20 cellular contexts compared by ENCODE assay signal in the genomic region with DNA sequence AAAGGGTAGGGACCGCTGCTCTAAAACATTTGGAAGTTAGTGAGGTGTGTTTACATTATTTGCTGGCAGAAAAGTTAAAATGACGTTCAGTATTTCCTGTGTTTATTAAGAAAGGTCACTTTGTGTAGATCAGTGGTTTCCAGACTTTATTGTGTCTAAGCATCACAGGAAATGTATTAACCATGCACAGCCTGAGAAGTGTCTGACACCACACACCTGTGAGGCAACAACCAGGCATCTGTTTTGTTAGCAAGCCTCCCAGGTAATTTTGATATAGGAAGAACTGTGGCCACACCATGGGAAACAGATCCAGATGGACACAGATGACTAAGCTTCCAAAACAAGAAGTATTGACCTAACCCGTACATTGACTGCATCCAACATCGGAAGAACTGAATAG. TPM values are rescaled to one million over a fixed set of nuclear protein-coding genes. Genes with fewer than 3 reads are reported as not detected.
DNase-seq lines count a peak whose midpoint lies in the region; ATAC-seq and TF ChIP-seq lines count a peak whose summit lies in the region.
"Had no signal": no experiment of that assay in that cellular context is flagged by ENCODE, and none has a peak within 500 bp of the region (broad histone marks: within the 10 kb centered on the region; RNA-seq: fewer than 3 reads in every experiment).

No MANE protein-coding gene starts in this region.

- no peak for ATAC-seq in gastrocnemius medialis
- ATAC-seq: Right ventricle myocardium inferior had no signal

- no peaks in the 10 kb centered on the region for H3K9me2 ChIP-seq in hepatocyte (replicated peaks; ENCODE audit: insufficient read depth)

- TF ChIP-seq CTCF in mammary epithelial cell (conservative IDR thresholded peaks at IDR 0.05 in 1 of 2, IDR thresholded peaks at IDR 0.05 in 1 of 2; ENCODE audit: extremely low read depth in 1 of 2, insufficient read depth in 1 of 2, low read depth in 1 of 2, low read length in 2 of 2): no peak
- no peak for TF ChIP-seq CTCF in breast epithelium (IDR thresholded peaks at IDR 0.05)
- no peak for TF ChIP-seq CTCF in brain microvascular endothelial cell (IDR thresholded peaks at IDR 0.05; ENCODE audit: low read depth, low read length, missing control alignments)
- no peak for TF ChIP-seq CTCF in hepatocyte (IDR thresholded peaks at IDR 0.05; ENCODE audit: poor library complexity)
- no peak for TF ChIP-seq CTCF in gastrocnemius medialis (IDR thresholded peaks at IDR 0.05 in 4 of 5, conservative IDR thresholded peaks at IDR 0.05 in 1 of 5)

- H3K36me3 ChIP-seq in mammary epithelial cell (ENCODE audit: insufficient read depth, low read length) (peaks cover 5% of the 10 kb centered on the region), breast epithelium (no peaks in the 10 kb centered on the region), brain microvascular endothelial cell (replicated peaks) (peaks cover 2% of the 10 kb centered on the region), hepatocyte (replicated peaks; ENCODE audit: insufficient read depth, low read depth) (no peaks in the 10 kb centered on the region), gastrocnemius medialis (peaks cover 0 to 13% of the 10 kb centered on the region in 2 donors)

- in situ Hi-C loops in mammary epithelial cell (cut with MboI; ENCODE audit: low sequenced_read_pairs in 2 of 2) (loop anchor here in 1 of 2 donors (10.0 to 25.0 kb wide), 2 partner anchors 316 to 364 kb away; no protein-coding TSS in a partner anchor), brain microvascular endothelial cell (cut with HindIII; ENCODE audit: low pct_ligation_motif_present, low sequenced_read_pairs) (no loop called here), gastrocnemius medialis (cut with MboI; ENCODE audit: low sequenced_read_pairs in 4 of 4) (loop anchor here (5.0 to 10.0 kb wide), 4 partner anchors 94 to 374 kb away; partner anchors contain the start of gene PWWP2A (in 1 of the 4))

- H3K4me1 ChIP-seq in mammary epithelial cell (ENCODE audit: insufficient read depth, low read length) (no peaks in the 10 kb centered on the region), breast epithelium (no peaks in the 10 kb centered on the region), hepatocyte (ENCODE audit: insufficient read depth) (no peaks in the 10 kb centered on the region), gastrocnemius medialis (peaks cover 6 to 13% of the 10 kb centered on the region in 2 donors)

- H3K9me3 ChIP-seq in mammary epithelial cell (replicated peaks; ENCODE audit: insufficient read depth, low read length) (no peaks in the 10 kb centered on the region), breast epithelium (no peaks in the 10 kb centered on the region), hepatocyte (ENCODE audit: low read depth) (no peaks in the 10 kb centered on the region), gastrocnemius medialis (no peaks in the 10 kb centered on the region)
- H3K9me3 ChIP-seq: body of pancreas, esophagus squamous epithelium, neutrophil, upper lobe of right lung had no signal

- CTCF ChIA-PET in mammary epithelial cell (lab: Charles Lee; ENCODE audit: low non-redundant PET): interaction anchor here (0.6 to 0.7 kb wide), 2 partner anchors 8 to 222 kb away, joined by 3 read pairs; no protein-coding TSS in a partner anchor

- no peak overlapping the region for H3K9ac ChIP-seq in mammary epithelial cell (ENCODE audit: insufficient read depth, low read length)

- H3K4me2 ChIP-seq in mammary epithelial cell (ENCODE audit: insufficient read depth, low read depth, low read length): no peak overlapping the region
- H3K4me2 ChIP-seq in hepatocyte: no peak overlapping the region

- no peaks in the 10 kb centered on the region for H4K20me1 ChIP-seq in mammary epithelial cell (ENCODE audit: insufficient read depth, low read length)
- no peaks in the 10 kb centered on the region for H4K20me1 ChIP-seq in hepatocyte (ENCODE audit: insufficient read depth, poor library complexity, severe bottlenecking)

- DNase-seq in mammary epithelial cell (peak; percentile 4), breast epithelium (ENCODE audit: low spot score in 2 of 2) (no peak), brain microvascular endothelial cell (no peak), hepatocyte (ENCODE audit: low spot score) (no peak), DMS114 treated with DMSO at 0.1 percent for 48 hours (lab: John Stamatoyannopoulos, UW; ENCODE audit: unreplicated experiment) (no peak), ureter (ENCODE audit: low spot score) (no peak), gastrocnemius medialis (no peak), NCI-H2081 (lab: John Stamatoyannopoulos, UW) (no peak)
- DNase-seq: activated CD4-positive, alpha-beta T cell treated with anti-CD3 and anti-CD28 coated beads, Interleukin-2, amount 50 U/mL, for 1 hour; activated CD8-positive, alpha-beta memory T cell treated with anti-CD3 and anti-CD28 coated beads, Interleukin-2, amount 50 U/mL, for 48 hours; esophagus squamous epithelium; kidney glomerular epithelial cell; NCI-H446 treated with DMSO at 0.1 percent for 48 hours; stimulated activated CD4-positive, alpha-beta T cell treated with anti-CD3 and anti-CD28 coated beads, Interleukin-2, amount 100 ng/mL, for 24 hours; T1000; upper lobe of right lung had no signal

- peaks cover 42% of the 10 kb centered on the region for H3K79me2 ChIP-seq in mammary epithelial cell (ENCODE audit: insufficient read depth, low read length)
- peaks cover 26% of the 10 kb centered on the region for H3K79me2 ChIP-seq in hepatocyte

- H3K27ac ChIP-seq in mammary epithelial cell (ENCODE audit: insufficient read depth, low read depth, low read length) (no peak overlapping the region), breast epithelium (no peak overlapping the region), brain microvascular endothelial cell (peak overlapping the region; percentile 15), hepatocyte (peak overlapping the region; percentile 16), gastrocnemius medialis (no peak overlapping the region)
- H3K27ac ChIP-seq: neutrophil, upper lobe of right lung had no signal

- WGBS in mammary epithelial cell (ENCODE audit: low coverage, missing lambda C conversion rate): 73% methylated on average over 4 of the region's 4 CpGs
- 60% methylated on average over 4 of the region's 4 CpGs for WGBS in hepatocyte (ENCODE audit: low lambda C conversion rate, missing lambda C conversion rate)

- intact Hi-C loops in mammary epithelial cell (cut with micrococcal nuclease): loop anchor here (1.0 to 5.0 kb wide), 2 partner anchors 221 to 324 kb away; no protein-coding TSS in a partner anchor
- intact Hi-C loops in breast epithelium (cut with DNase I; ENCODE audit: low total_unique reads): loop anchor here (10.0 kb wide), 2 partner anchors 54 to 324 kb away; no protein-coding TSS in a partner anchor
- intact Hi-C loops in gastrocnemius medialis (cut with DNase I; ENCODE audit: low total_unique reads): loop anchor here (1.0 to 5.0 kb wide), 2 partner anchors 96 to 324 kb away; partner anchors contain the start of gene PWWP2A

- H2AFZ ChIP-seq in mammary epithelial cell (ENCODE audit: low read depth, low read length): no peak overlapping the region
- H2AFZ ChIP-seq in hepatocyte: no peak overlapping the region

- BruUV-seq in mammary epithelial cell (replicated peaks; lab: Mats Ljungman, UMichigan): no TSS peak

- no peak for TF ChIP-seq POLR2A in breast epithelium (IDR thresholded peaks at IDR 0.05)
- no peak for TF ChIP-seq POLR2A in gastrocnemius medialis (IDR thresholded peaks at IDR 0.05)

- H3K27me3 ChIP-seq in mammary epithelial cell (ENCODE audit: insufficient read depth, low read length) (no peaks in the 10 kb centered on the region), breast epithelium (no peaks in the 10 kb centered on the region), brain microvascular endothelial cell (replicated peaks) (no peaks in the 10 kb centered on the region), hepatocyte (no peaks in the 10 kb centered on the region), gastrocnemius medialis (no peaks in the 10 kb centered on the region)
- H3K27me3 ChIP-seq: body of pancreas, esophagus squamous epithelium, neutrophil, upper lobe of right lung had no signal

- dilution Hi-C loops in mammary epithelial cell (cut with HindIII; ENCODE audit: low sequenced_read_pairs): no loop called here

- H3K4me3 ChIP-seq in mammary epithelial cell (replicated peaks in 1 of 3; ENCODE audit: insufficient read depth in 1 of 3, low read depth in 2 of 3, low read length in 3 of 3) (no peak overlapping the region), breast epithelium (no peak overlapping the region), brain microvascular endothelial cell (ENCODE audit: low read depth, low read length) (no peak overlapping the region), hepatocyte (no peak overlapping the region), gastrocnemius medialis (no peak overlapping the region)
- H3K4me3 ChIP-seq: body of pancreas, esophagus squamous epithelium, skin epidermis, upper lobe of right lung had no signal

RNA-seq across cellular contexts. Expression of gene TTC1, which starts 12.0 kb away (rescaled TPM):
- 10 to 100 TPM; 41.8 to 46.8 TPM for total RNA-seq in mammary epithelial cell
- 33.0 TPM for polyA plus RNA-seq in mammary epithelial cell
- 18.9 TPM for polyA minus RNA-seq in mammary epithelial cell
- total RNA-seq in breast epithelium: 10 to 100 TPM; 36.3 to 45.2 (median 41.0) TPM
- 41.8 and 46.9 TPM in 2 replicates for total RNA-seq in hepatocyte
- polyA plus RNA-seq in hepatocyte: 50.2 and 57.3 TPM in 2 replicates
- total RNA-seq in ureter: 38.0 TPM
- total RNA-seq in gastrocnemius medialis: 10 to 100 TPM; 39.9 to 67.9 (median 56.3) TPM

Comparison
In these comparisons a context has a peak if more than half of its experiments do, and no peak if none do; other contexts are left out.
1. H3K27ac ChIP-seq: peak in brain microvascular endothelial cell (single experiment) and hepatocyte (single experiment); none in mammary epithelial cell (single experiment), breast epithelium (0 of 2) and gastrocnemius medialis (0 of 4).